Comparison of ENCODE assay signal across 1 cellular context in the genomic region with DNA sequence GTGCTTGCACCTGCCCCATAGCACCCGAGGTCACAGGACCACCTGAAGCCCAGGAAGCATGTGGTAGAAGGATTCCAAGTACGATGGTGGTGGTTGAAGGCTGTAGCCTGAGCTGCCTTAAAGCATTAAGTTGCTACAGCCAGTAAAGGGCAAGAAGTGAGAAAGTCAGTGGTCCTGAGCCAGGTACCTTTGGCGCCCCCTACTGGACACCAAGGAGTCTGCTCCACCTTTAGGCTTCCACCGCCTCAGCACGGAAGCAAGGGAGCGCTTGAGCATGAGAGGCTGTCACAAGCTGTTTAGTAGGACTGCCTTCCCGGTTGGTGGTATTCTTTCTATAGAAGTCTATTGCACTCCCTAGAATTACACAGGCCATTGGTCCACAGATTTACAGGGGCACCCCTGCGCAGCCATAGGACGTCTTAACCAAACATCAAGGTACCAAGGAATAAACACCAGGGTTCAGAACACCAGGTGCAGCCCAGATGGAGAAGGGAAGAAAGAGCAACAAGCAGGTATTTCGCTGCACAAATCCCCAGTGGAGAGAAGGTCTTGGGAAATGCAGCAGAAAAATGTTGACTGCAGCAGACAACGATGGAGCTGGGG.
TF ChIP-seq lines count a peak whose summit lies in the region.

No MANE protein-coding gene starts in this region.

TF ChIP-seq in WTC11, 78 proteins besides CTCF, POLR2A, EP300 and RAD21 (continued from another document):
- TF ChIP-seq NR1H2 (CRISPR knock-in tag; IDR thresholded peaks at IDR 0.05), result no peak
